Comparison of ENCODE assay signal across 18 cellular contexts in the genomic region with DNA sequence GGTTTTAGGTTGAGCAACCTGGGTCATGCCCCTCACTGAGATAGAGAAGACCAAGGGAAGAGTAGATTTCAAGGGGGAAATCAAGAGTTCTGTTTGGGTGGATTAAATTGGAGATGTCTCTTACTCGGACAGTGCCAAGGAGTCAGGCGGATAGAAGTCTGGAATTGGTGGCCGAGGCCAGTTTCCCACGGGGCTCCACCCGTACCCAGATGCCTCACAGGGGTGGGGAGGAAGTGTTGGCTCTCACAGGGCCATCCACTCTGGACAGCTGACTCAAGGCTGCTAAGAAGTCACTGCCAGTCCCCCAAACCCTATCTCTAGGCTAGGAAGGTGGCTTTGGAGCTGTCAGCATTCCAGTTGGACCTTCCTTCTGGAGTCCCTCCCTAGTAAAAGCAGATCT.
A peak's percentile ranks its signal among the peaks of the same experiment; 100 is the strongest.
DNase-seq lines count a peak whose midpoint lies in the region; ATAC-seq and TF ChIP-seq lines count a peak whose summit lies in the region.
"Had no signal": no experiment of that assay in that cellular context is flagged by ENCODE, and none has a peak within 500 bp of the region (broad histone marks: within the 10 kb centered on the region; RNA-seq: fewer than 3 reads in every experiment).

No MANE protein-coding gene starts in this region.

- peak overlapping the region; percentile 85 for H3K27ac ChIP-seq in RWPE1
- H3K27ac ChIP-seq in CD8-positive, alpha-beta memory T cell (ENCODE audit: low read depth, low read length), result no peak overlapping the region
- H3K27ac ChIP-seq in GM23338 (ENCODE audit: low read depth), result no peak overlapping the region
- H3K27ac ChIP-seq: SJCRH30 had no signal

- no peaks in the 10 kb centered on the region for H3K36me3 Mint-ChIP-seq in activated naive CD4-positive, alpha-beta T cell treated with anti-CD3 and anti-CD28 coated beads, Interleukin-2, amount 50 U/mL, for 24 hours
- H3K36me3 Mint-ChIP-seq in CD8-positive, alpha-beta memory T cell, result no peaks in the 10 kb centered on the region
- no peaks in the 10 kb centered on the region; the same call in 2 of the 3 replicates for H3K36me3 Mint-ChIP-seq in GM23338 (ENCODE audit: low read depth)

- no peak overlapping the region for H3K27ac Mint-ChIP-seq in activated naive CD4-positive, alpha-beta T cell treated with anti-CD3 and anti-CD28 coated beads, Interleukin-2, amount 50 U/mL, for 24 hours
- peak overlapping the region in 1 of 8 donors; percentile 19 for H3K27ac Mint-ChIP-seq in CD8-positive, alpha-beta memory T cell
- H3K27ac Mint-ChIP-seq in GM23338, result no peak overlapping the region

- no peaks in the 10 kb centered on the region for H3K27me3 ChIP-seq in CD8-positive, alpha-beta memory T cell (ENCODE audit: insufficient read depth, low read length, poor library complexity, severe bottlenecking)
- H3K27me3 ChIP-seq in GM23338 (ENCODE audit: insufficient read depth), result no peaks in the 10 kb centered on the region
- H3K27me3 ChIP-seq: SJCRH30 had no signal

- no peaks in the 10 kb centered on the region for H3K36me3 ChIP-seq in CD8-positive, alpha-beta memory T cell (ENCODE audit: insufficient read depth, low read length)
- no peaks in the 10 kb centered on the region for H3K36me3 ChIP-seq in GM23338 (ENCODE audit: insufficient read depth)
- H3K36me3 ChIP-seq: SJCRH30 had no signal

- H3K4me3 ChIP-seq in CD8-positive, alpha-beta memory T cell (ENCODE audit: low read length), result no peak overlapping the region
- H3K4me3 ChIP-seq in GM23338, result no peak overlapping the region
- H3K4me3 ChIP-seq: K562, SJCRH30 had no signal

- peak overlapping the region; percentile 53 for H3K4me3 Mint-ChIP-seq in activated naive CD4-positive, alpha-beta T cell treated with anti-CD3 and anti-CD28 coated beads, Interleukin-2, amount 50 U/mL, for 24 hours
- H3K4me3 Mint-ChIP-seq in CD8-positive, alpha-beta memory T cell, result no peak overlapping the region
- H3K4me3 Mint-ChIP-seq in GM23338, result no peak overlapping the region

- peaks cover 3% of the 10 kb centered on the region; the same call in 1 of the 2 replicates for H4K20me1 ChIP-seq in GM23338 (replicated peaks; ENCODE audit: insufficient read depth)

- peaks cover 40% of the 10 kb centered on the region for H3K4me1 Mint-ChIP-seq in activated naive CD4-positive, alpha-beta T cell treated with anti-CD3 and anti-CD28 coated beads, Interleukin-2, amount 50 U/mL, for 24 hours
- peaks cover 19 to 26% (median 22%) of the 10 kb centered on the region in 3 donors for H3K4me1 Mint-ChIP-seq in CD8-positive, alpha-beta memory T cell
- no peaks in the 10 kb centered on the region; the same call in 2 of the 3 replicates for H3K4me1 Mint-ChIP-seq in GM23338

- H3K4me1 ChIP-seq in CD8-positive, alpha-beta memory T cell (ENCODE audit: insufficient read depth, low read length), result peaks cover 25% of the 10 kb centered on the region
- no peaks in the 10 kb centered on the region for H3K4me1 ChIP-seq in GM23338 (ENCODE audit: insufficient read depth)

- ATAC-seq in stimulated activated naive CD8-positive, alpha-beta T cell treated with anti-CD3 and anti-CD28 coated beads, Interleukin-15, Interleukin-2, amounts not matched to agents 100 U/mL and 50 U/mL, for 24 hours, result no peak
- no peak for ATAC-seq in GM23338
- ATAC-seq: K562 had no signal

- TF ChIP-seq CTCF in RWPE1 (conservative IDR thresholded peaks at IDR 0.05; ENCODE audit: low read depth), result no peak
- TF ChIP-seq CTCF in GM23338 (conservative IDR thresholded peaks at IDR 0.05; ENCODE audit: low read depth in 2 of 2), result no peak

- no peaks in the 10 kb centered on the region for H3F3A ChIP-seq in GM23338 (replicated peaks; ENCODE audit: low read depth)

- no peak overlapping the region for H2AFZ ChIP-seq in GM23338

- peaks cover 12% of the 10 kb centered on the region; the same call in 1 of the 2 replicates for H3K9me2 ChIP-seq in GM23338 (ENCODE audit: insufficient read depth)

- H3K4me2 ChIP-seq in GM23338, result no peak overlapping the region

- H3K27me3 Mint-ChIP-seq in activated naive CD4-positive, alpha-beta T cell treated with anti-CD3 and anti-CD28 coated beads, Interleukin-2, amount 50 U/mL, for 24 hours, result no peaks in the 10 kb centered on the region
- peaks cover 0 to 8% of the 10 kb centered on the region in 2 donors for H3K27me3 Mint-ChIP-seq in CD8-positive, alpha-beta memory T cell
- H3K27me3 Mint-ChIP-seq in GM23338 (ENCODE audit: insufficient read depth, low read depth, poor library complexity), result no peaks in the 10 kb centered on the region
- H3K27me3 Mint-ChIP-seq: CD4-positive, alpha-beta T cell had no signal

- H3K9me3 ChIP-seq in CD8-positive, alpha-beta memory T cell (ENCODE audit: low read length), result no peaks in the 10 kb centered on the region
- H3K9me3 ChIP-seq: SJCRH30 had no signal

- no peak for DNase-seq in activated naive CD4-positive, alpha-beta T cell treated with Interleukin-2 at 50 U/mL for 16 hours
- DNase-seq in RWPE1 (ENCODE audit: low spot score) (no peak), myocyte (ENCODE audit: low read depth) (peak; percentile 61), GM23338 (ENCODE audit: low spot score) (no peak)
- no peak for DNase-seq in CD8-positive, alpha-beta memory T cell
- no peak for DNase-seq in stimulated activated naive CD8-positive, alpha-beta T cell treated with anti-CD3 and anti-CD28 coated beads, Interleukin-15, Interleukin-2, amounts not matched to agents 100 U/mL and 50 U/mL, for 24 hours
- DNase-seq: AML-193; CD4-positive, alpha-beta T cell; DMS79; HCEC 1CT; NCI-H1417 treated with DMSO at 0.1 percent for 48 hours; NCI-H2029 treated with DMSO at 0.1 percent for 48 hours; NCI-H2171 treated with DMSO at 0.1 percent for 48 hours; NCI-H748 treated with DMSO at 0.1 percent for 48 hours; RPMI8226; SJCRH30 had no signal

- H3K9me3 Mint-ChIP-seq in activated naive CD4-positive, alpha-beta T cell treated with anti-CD3 and anti-CD28 coated beads, Interleukin-2, amount 50 U/mL, for 24 hours, result no peaks in the 10 kb centered on the region
- no peaks in the 10 kb centered on the region for H3K9me3 Mint-ChIP-seq in CD8-positive, alpha-beta memory T cell
- peaks cover 5% of the 10 kb centered on the region; the same call in 2 of the 3 replicates for H3K9me3 Mint-ChIP-seq in GM23338
- H3K9me3 Mint-ChIP-seq: CD4-positive, alpha-beta T cell had no signal

- CTCF ChIA-PET in RWPE1 (lab: Yijun Ruan, JAX), result no interaction called here
- CTCF ChIA-PET in CD8-positive, alpha-beta memory T cell (lab: Charles Lee), result no interaction called here

- POLR2A ChIA-PET in RWPE1 (lab: Yijun Ruan, JAX; ENCODE audit: low non-redundant PET), result no interaction called here
- POLR2A ChIA-PET in CD8-positive, alpha-beta memory T cell (lab: Charles Lee), result no interaction called here

- H3K79me2 ChIP-seq in GM23338 (replicated peaks; ENCODE audit: insufficient read depth), result no peaks in the 10 kb centered on the region
